8 cellular contexts compared by ENCODE assay signal in the genomic region with DNA sequence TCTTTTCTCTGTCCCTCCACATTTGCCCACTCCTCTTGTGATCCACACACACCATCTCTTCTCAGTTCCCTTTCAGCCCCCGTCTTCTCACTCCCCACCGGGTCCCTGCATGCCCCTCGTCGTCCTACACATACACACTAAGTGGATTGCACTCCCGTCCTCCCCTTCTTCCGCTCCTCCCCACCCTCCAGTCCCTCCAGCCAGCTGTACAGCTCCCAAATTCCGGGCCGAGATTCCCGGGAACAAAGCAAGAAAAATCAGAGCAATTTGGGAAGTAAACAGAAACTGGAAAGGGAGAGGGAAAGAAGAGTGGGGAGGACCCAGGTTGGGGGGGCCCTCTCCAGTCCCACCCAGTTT. TPM values are rescaled to one million over a fixed set of nuclear protein-coding genes. Genes with fewer than 3 reads are reported as not detected.
A peak's percentile ranks its signal among the peaks of the same experiment; 100 is the strongest.
DNase-seq lines count a peak whose midpoint lies in the region; ATAC-seq and TF ChIP-seq lines count a peak whose summit lies in the region.

No MANE protein-coding gene starts in this region.

- no peak for TF ChIP-seq EP300 in stomach (IDR thresholded peaks at IDR 0.05)

- peaks cover 19% of the 10 kb centered on the region in 2 donors for H3K36me3 ChIP-seq in ascending aorta
- peaks cover 0 to 9% (median 8%) of the 10 kb centered on the region in 4 donors for H3K36me3 ChIP-seq in stomach

- H3K4me1 ChIP-seq in ascending aorta: peaks cover 0 to 22% of the 10 kb centered on the region in 2 donors
- H3K4me1 ChIP-seq in stomach: peaks cover 26 to 50% (median 35%) of the 10 kb centered on the region in 4 donors

- TF ChIP-seq CTCF in ascending aorta (IDR thresholded peaks at IDR 0.05) (no peak), stomach (IDR thresholded peaks at IDR 0.05) (no peak)

- intact Hi-C loops in Right ventricle myocardium inferior (cut with DNase I) (loop anchor here (2.0 to 10.0 kb wide), 2 partner anchors 18 to 52 kb away; partner anchors contain the start of gene SPRYD3), cardiac septum (cut with DNase I) (loop anchor here (2.0 kb wide), 1 partner anchor 18 kb away; the partner anchor contains the start of gene SPRYD3), ascending aorta (cut with DNase I) (loop anchor here (5.0 kb wide), 1 partner anchor 60 kb away; no protein-coding TSS in a partner anchor), stomach (cut with DNase I; ENCODE audit: low total_unique reads) (no loop called here)

- H3K4me3 ChIP-seq in ascending aorta (peak overlapping the region; percentile 85 to 86), stomach (peak overlapping the region; percentile 51 to 66 (median 60))

- H3K27ac ChIP-seq in ascending aorta (peak overlapping the region; percentile 97), stomach (peak overlapping the region; percentile 73 to 91 (median 82))

- no peak for TF ChIP-seq POLR2A in stomach (IDR thresholded peaks at IDR 0.05)

- WGBS in stomach, 5 donors: 4 to 8% (median 6%) methylated on average over 9 of the region's 9 CpGs

- H3K9me3 ChIP-seq in ascending aorta (no peaks in the 10 kb centered on the region), stomach (no peaks in the 10 kb centered on the region)

- DNase-seq in Right ventricle myocardium inferior (ENCODE audit: missing footprints) (no peak), cardiac septum (ENCODE audit: low spot score) (no peak), ascending aorta (ENCODE audit: low spot score in 2 of 2) (no peak), iPS-NIHi11 (ENCODE audit: low spot score) (peak; percentile 59), stomach (no peak), HPDE6-E6E7 (ENCODE audit: extremely low spot score) (no peak)
- DNase-seq in stimulated activated CD4-positive, alpha-beta T cell treated with anti-CD3 and anti-CD28 coated beads, Interleukin-12 subunit alpha, Interleukin-12 subunit beta, amount 100 ng/mL, for 4 hours: no peak

- ATAC-seq in Right ventricle myocardium inferior (peak; percentile 52), GM19035 (IDR thresholded peaks at IDR 0.05; ENCODE audit: unreplicated experiment) (no peak)

- no peaks in the 10 kb centered on the region for H3K27me3 ChIP-seq in ascending aorta
- peaks cover 0 to 22% (median 0%) of the 10 kb centered on the region in 3 donors for H3K27me3 ChIP-seq in stomach

RNA-seq across cellular contexts. Expression of gene IGFBP6, which starts 0.3 kb away (rescaled TPM):
- total RNA-seq in Right ventricle myocardium inferior (54.3 TPM), cardiac septum (42.3 TPM), ascending aorta (1,664 TPM), stomach (100 to 1,000 TPM in 2 of 5 donors, 10 to 100 TPM in 3; 22.6 to 388 (median 95.1) TPM)
- 100 to 1,000 TPM in 1 of 3 donors, 10 to 100 TPM in 2; 30.6 to 124 (median 54.7) TPM for polyA plus RNA-seq in stomach

RNA-seq across cellular contexts. Expression of gene SOAT2, which starts 6.1 kb away (rescaled TPM):
- total RNA-seq in Right ventricle myocardium inferior (not detected), cardiac septum (not detected), ascending aorta (not detected), stomach (under 1 TPM in 1 of 5 donors, not detected in 4; 0.92 TPM)
- polyA plus RNA-seq in stomach: under 1 TPM in 1 of 3 donors, not detected in 2; 0.28 TPM

RNA-seq across cellular contexts. Expression of gene SPRYD3, which starts 18.0 kb away (rescaled TPM):
- total RNA-seq in Right ventricle myocardium inferior (41.0 TPM), cardiac septum (63.5 TPM), ascending aorta (48.6 TPM), stomach (10 to 100 TPM; 17.8 to 99.8 (median 50.9) TPM)
- polyA plus RNA-seq in stomach: 10 to 100 TPM; 26.3 to 30.5 (median 29.8) TPM

RNA-seq across cellular contexts. Expression of gene TNS2, which starts 47.3 kb away (rescaled TPM):
- total RNA-seq in Right ventricle myocardium inferior (122 TPM), cardiac septum (99.3 TPM), ascending aorta (608 TPM), stomach (100 to 1,000 TPM in 2 of 5 donors, 10 to 100 TPM in 3; 38.5 to 164 (median 44.2) TPM)
- polyA plus RNA-seq in stomach: 100 to 1,000 TPM in 1 of 3 donors, 10 to 100 TPM in 2; 71.0 to 104 (median 76.5) TPM
